Comparison of ENCODE assay signal across 1 cellular context in the genomic region with DNA sequence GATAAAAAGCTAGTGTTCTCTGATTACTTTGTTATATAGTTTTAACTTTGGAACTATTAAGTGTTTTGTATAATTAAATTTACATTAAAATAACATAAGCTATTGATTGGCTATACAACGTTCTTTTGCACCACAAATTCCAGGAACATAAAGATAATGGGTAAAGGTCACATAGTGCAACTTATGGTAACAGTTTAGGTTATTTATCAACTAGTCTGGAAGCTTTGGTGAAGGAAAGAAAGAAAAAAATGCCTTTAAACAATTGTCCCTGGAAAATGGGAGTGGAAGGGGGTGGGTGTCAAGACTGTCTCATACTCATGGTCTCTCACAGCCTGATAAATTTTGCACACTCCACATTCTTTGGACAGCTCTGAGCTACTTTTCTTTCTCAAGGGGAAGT.
TF ChIP-seq lines count a peak whose summit lies in the region.

No MANE protein-coding gene starts in this region.

TF ChIP-seq in HepG2, 621 proteins besides CTCF, POLR2A, EP300 and RAD21 (continues in another document):
- TF ChIP-seq, protein P1, sequence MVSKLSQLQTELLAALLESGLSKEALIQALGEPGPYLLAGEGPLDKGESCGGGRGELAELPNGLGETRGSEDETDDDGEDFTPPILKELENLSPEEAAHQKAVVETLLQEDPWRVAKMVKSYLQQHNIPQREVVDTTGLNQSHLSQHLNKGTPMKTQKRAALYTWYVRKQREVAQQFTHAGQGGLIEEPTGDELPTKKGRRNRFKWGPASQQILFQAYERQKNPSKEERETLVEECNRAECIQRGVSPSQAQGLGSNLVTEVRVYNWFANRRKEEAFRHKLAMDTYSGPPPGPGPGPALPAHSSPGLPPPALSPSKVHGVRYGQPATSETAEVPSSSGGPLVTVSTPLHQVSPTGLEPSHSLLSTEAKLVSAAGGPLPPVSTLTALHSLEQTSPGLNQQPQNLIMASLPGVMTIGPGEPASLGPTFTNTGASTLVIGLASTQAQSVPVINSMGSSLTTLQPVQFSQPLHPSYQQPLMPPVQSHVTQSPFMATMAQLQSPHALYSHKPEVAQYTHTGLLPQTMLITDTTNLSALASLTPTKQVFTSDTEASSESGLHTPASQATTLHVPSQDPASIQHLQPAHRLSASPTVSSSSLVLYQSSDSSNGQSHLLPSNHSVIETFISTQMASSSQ (IDR thresholded peaks at IDR 0.05; ENCODE audit: low read depth) = peak; percentile 30; the same call in 1 of the 2 replicates
- TF ChIP-seq, protein P1 (CRISPR knock-in tag; IDR thresholded peaks at IDR 0.05; ENCODE audit: borderline replicate concordance) = 0 out of 2 replicates have a peak, but pooled peaks have one; percentile 19
- TF ChIP-seq ZFP36 (IDR thresholded peaks at IDR 0.05; ENCODE audit: borderline replicate concordance, low read depth, low read length, partially characterized antibody) (no peak), PPARG (CRISPR knock-in tag; conservative IDR thresholded peaks at IDR 0.05) (peak; percentile 49), ZNF234 (CRISPR knock-in tag; conservative IDR thresholded peaks at IDR 0.05) (no peak), ZNF878 (CRISPR knock-in tag; IDR thresholded peaks at IDR 0.05) (no peak), ZBTB7B (CRISPR knock-in tag; IDR thresholded peaks at IDR 0.05) (no peak), NR2F1 (CRISPR knock-in tag; IDR thresholded peaks at IDR 0.05) (peak in 1 of 2 experiments; percentile 23; a peak in 1 of 4 replicates), TOPORS (CRISPR knock-in tag; IDR thresholded peaks at IDR 0.05) (no peak), ZNF143 (CRISPR knock-in tag; IDR thresholded peaks at IDR 0.05) (no peak), POGZ (CRISPR knock-in tag; IDR thresholded peaks at IDR 0.05) (no peak), DMTF1 (CRISPR knock-in tag; IDR thresholded peaks at IDR 0.05) (no peak), FOXP1 (IDR thresholded peaks at IDR 0.05) (no peak), FOXP1 (CRISPR knock-in tag; IDR thresholded peaks at IDR 0.05) (peak; percentile 14; the same call in 1 of the 2 replicates), ZNF530 (CRISPR knock-in tag; IDR thresholded peaks at IDR 0.05; ENCODE audit: low read depth) (no peak), SRSF9 (IDR thresholded peaks at IDR 0.05; ENCODE audit: borderline replicate concordance, insufficient read depth, low read depth, low read length, poor library complexity, severe bottlenecking) (no peak), ZNF7 (CRISPR knock-in tag; IDR thresholded peaks at IDR 0.05) (no peak), PAX8 (CRISPR knock-in tag; IDR thresholded peaks at IDR 0.05; ENCODE audit: borderline replicate concordance) (no peak), ZMAT5 (CRISPR knock-in tag; IDR thresholded peaks at IDR 0.05; ENCODE audit: borderline replicate concordance, low read depth) (no peak), GTF3A (CRISPR knock-in tag; conservative IDR thresholded peaks at IDR 0.05) (no peak), FOXO4 (CRISPR knock-in tag; conservative IDR thresholded peaks at IDR 0.05) (no peak), U2AF1 (optimal IDR thresholded peaks at IDR 0.05; ENCODE audit: low read depth, low read length) (no peak), ONECUT2 (CRISPR knock-in tag; IDR thresholded peaks at IDR 0.05) (no peak), SOX5 (CRISPR knock-in tag; IDR thresholded peaks at IDR 0.05; ENCODE audit: borderline replicate concordance) (peak; percentile 86), TCF12 (IDR thresholded peaks at IDR 0.05) (no peak), TCF12 (CRISPR knock-in tag; IDR thresholded peaks at IDR 0.05) (no peak), PRDM4 (CRISPR knock-in tag; IDR thresholded peaks at IDR 0.05; ENCODE audit: borderline replicate concordance) (no peak), GATA4 (IDR thresholded peaks at IDR 0.05; ENCODE audit: borderline replicate concordance, low read depth) (no peak), ATF4 (CRISPR knock-in tag; IDR thresholded peaks at IDR 0.05) (peak in 1 of 2 experiments; percentile 24; a peak in 1 of 4 replicates), ZNF660 (CRISPR knock-in tag; IDR thresholded peaks at IDR 0.05; ENCODE audit: borderline replicate concordance, low read depth) (no peak), ZNF749 (CRISPR knock-in tag; IDR thresholded peaks at IDR 0.05; ENCODE audit: borderline replicate concordance) (no peak), ZNF431 (CRISPR knock-in tag; IDR thresholded peaks at IDR 0.05; ENCODE audit: borderline replicate concordance, low read depth) (no peak), SOX13 (IDR thresholded peaks at IDR 0.05) (no peak), SOX13 (CRISPR knock-in tag; conservative IDR thresholded peaks at IDR 0.05 in 1 of 2, IDR thresholded peaks at IDR 0.05 in 1 of 2) (peak in 1 of 2 experiments; percentile 90; a peak in 2 of 4 replicates), ZFP82 (CRISPR knock-in tag; IDR thresholded peaks at IDR 0.05; ENCODE audit: borderline replicate concordance) (no peak), ZNF557 (CRISPR knock-in tag; IDR thresholded peaks at IDR 0.05) (no peak), ZNF160 (CRISPR knock-in tag; IDR thresholded peaks at IDR 0.05) (no peak), NR2F6 (IDR thresholded peaks at IDR 0.05) (peak; percentile 57; the same call in 1 of the 2 replicates), NR2F6 (CRISPR knock-in tag; IDR thresholded peaks at IDR 0.05) (peak; percentile 37; the same call in 1 of the 2 replicates), ZBTB8A (CRISPR knock-in tag; IDR thresholded peaks at IDR 0.05; ENCODE audit: borderline replicate concordance, low read depth) (no peak), KDM5B (CRISPR knock-in tag; IDR thresholded peaks at IDR 0.05; ENCODE audit: borderline replicate concordance) (no peak), U2AF2 (IDR thresholded peaks at IDR 0.05; ENCODE audit: low read depth, low read length) (no peak)
- TF ChIP-seq, protein P2, sequence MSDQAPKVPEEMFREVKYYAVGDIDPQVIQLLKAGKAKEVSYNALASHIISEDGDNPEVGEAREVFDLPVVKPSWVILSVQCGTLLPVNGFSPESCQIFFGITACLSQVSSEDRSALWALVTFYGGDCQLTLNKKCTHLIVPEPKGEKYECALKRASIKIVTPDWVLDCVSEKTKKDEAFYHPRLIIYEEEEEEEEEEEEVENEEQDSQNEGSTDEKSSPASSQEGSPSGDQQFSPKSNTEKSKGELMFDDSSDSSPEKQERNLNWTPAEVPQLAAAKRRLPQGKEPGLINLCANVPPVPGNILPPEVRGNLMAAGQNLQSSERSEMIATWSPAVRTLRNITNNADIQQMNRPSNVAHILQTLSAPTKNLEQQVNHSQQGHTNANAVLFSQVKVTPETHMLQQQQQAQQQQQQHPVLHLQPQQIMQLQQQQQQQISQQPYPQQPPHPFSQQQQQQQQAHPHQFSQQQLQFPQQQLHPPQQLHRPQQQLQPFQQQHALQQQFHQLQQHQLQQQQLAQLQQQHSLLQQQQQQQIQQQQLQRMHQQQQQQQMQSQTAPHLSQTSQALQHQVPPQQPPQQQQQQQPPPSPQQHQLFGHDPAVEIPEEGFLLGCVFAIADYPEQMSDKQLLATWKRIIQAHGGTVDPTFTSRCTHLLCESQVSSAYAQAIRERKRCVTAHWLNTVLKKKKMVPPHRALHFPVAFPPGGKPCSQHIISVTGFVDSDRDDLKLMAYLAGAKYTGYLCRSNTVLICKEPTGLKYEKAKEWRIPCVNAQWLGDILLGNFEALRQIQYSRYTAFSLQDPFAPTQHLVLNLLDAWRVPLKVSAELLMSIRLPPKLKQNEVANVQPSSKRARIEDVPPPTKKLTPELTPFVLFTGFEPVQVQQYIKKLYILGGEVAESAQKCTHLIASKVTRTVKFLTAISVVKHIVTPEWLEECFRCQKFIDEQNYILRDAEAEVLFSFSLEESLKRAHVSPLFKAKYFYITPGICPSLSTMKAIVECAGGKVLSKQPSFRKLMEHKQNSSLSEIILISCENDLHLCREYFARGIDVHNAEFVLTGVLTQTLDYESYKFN (CRISPR knock-in tag; conservative IDR thresholded peaks at IDR 0.05) = peak; percentile 49
- TF ChIP-seq, protein P3, sequence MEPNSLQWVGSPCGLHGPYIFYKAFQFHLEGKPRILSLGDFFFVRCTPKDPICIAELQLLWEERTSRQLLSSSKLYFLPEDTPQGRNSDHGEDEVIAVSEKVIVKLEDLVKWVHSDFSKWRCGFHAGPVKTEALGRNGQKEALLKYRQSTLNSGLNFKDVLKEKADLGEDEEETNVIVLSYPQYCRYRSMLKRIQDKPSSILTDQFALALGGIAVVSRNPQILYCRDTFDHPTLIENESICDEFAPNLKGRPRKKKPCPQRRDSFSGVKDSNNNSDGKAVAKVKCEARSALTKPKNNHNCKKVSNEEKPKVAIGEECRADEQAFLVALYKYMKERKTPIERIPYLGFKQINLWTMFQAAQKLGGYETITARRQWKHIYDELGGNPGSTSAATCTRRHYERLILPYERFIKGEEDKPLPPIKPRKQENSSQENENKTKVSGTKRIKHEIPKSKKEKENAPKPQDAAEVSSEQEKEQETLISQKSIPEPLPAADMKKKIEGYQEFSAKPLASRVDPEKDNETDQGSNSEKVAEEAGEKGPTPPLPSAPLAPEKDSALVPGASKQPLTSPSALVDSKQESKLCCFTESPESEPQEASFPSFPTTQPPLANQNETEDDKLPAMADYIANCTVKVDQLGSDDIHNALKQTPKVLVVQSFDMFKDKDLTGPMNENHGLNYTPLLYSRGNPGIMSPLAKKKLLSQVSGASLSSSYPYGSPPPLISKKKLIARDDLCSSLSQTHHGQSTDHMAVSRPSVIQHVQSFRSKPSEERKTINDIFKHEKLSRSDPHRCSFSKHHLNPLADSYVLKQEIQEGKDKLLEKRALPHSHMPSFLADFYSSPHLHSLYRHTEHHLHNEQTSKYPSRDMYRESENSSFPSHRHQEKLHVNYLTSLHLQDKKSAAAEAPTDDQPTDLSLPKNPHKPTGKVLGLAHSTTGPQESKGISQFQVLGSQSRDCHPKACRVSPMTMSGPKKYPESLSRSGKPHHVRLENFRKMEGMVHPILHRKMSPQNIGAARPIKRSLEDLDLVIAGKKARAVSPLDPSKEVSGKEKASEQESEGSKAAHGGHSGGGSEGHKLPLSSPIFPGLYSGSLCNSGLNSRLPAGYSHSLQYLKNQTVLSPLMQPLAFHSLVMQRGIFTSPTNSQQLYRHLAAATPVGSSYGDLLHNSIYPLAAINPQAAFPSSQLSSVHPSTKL (CRISPR knock-in tag; IDR thresholded peaks at IDR 0.05) = peak; percentile 55; the same call in 1 of the 2 replicates
